In genomic region chr7:55365680-55366460, GRCh38 we compare ENCODE assay signal across 8 cellular contexts. TPM values are rescaled to one million over a fixed set of nuclear protein-coding genes. Genes with fewer than 3 reads are reported as not detected.
A peak's percentile ranks its signal among the peaks of the same experiment; 100 is the strongest.
DNase-seq lines count a peak whose midpoint lies in the region; FAIRE-seq and TF ChIP-seq lines count a peak whose summit lies in the region.

No MANE protein-coding gene starts in this region.

- H4K8ac ChIP-seq in H1 (ENCODE audit: extremely low read depth, insufficient read depth, low read length) (peak overlapping the region; percentile 99), mesendoderm (ENCODE audit: low read depth, low read length) (peak overlapping the region; percentile 78)

- H2BK120ac ChIP-seq in H1 (replicated peaks; ENCODE audit: low read depth, low read length): no peak overlapping the region
- peak overlapping the region; percentile 49 for H2BK120ac ChIP-seq in mesendoderm (ENCODE audit: low read depth, low read length)

- TF ChIP-seq POLR2A in H1 (IDR thresholded peaks at IDR 0.05; ENCODE audit: control extremely low read depth in 1 of 2, low read depth in 2 of 2, low read length in 2 of 2): peak; percentile 63 to 94

- H3K23ac ChIP-seq in H1 (ENCODE audit: insufficient read length): no peak overlapping the region
- peak overlapping the region; percentile 17 for H3K23ac ChIP-seq in mesendoderm (ENCODE audit: low read length)

- no peak for FAIRE-seq in H1 (lab: Jason Lieb, UNC)

- H2BK20ac ChIP-seq in H1 (ENCODE audit: low read length): no peak overlapping the region

- no peak overlapping the region for H2BK15ac ChIP-seq in H1 (ENCODE audit: low read length)
- no peak overlapping the region for H2BK15ac ChIP-seq in mesendoderm (replicated peaks; ENCODE audit: low read depth)

- no peak overlapping the region for H3K14ac ChIP-seq in H1 (ENCODE audit: insufficient read length)

- peak overlapping the region; percentile 82 for H3K56ac ChIP-seq in H1 (replicated peaks; ENCODE audit: insufficient read length, low read depth, low read length)
- H3K56ac ChIP-seq in mesendoderm (ENCODE audit: low read length): peak overlapping the region; percentile 98

- H3K4me1 ChIP-seq in H1 (replicated peaks in 1 of 4; ENCODE audit: control insufficient read depth in 3 of 4, insufficient read depth in 4 of 4, low read length in 3 of 4) (peaks cover 0 to 6% (median 3%) of the 10 kb centered on the region in 4 experiments; a peak in 4 of 7 replicates), mesendoderm (ENCODE audit: control insufficient read depth, low read depth, low read length) (peaks cover 2% of the 10 kb centered on the region)

- H3K18ac ChIP-seq in H1 (ENCODE audit: extremely low read depth, low read length): peak overlapping the region; percentile 82
- peak overlapping the region; percentile 93 for H3K18ac ChIP-seq in mesendoderm (ENCODE audit: low read length)

- TF ChIP-seq EP300 in H1 (IDR thresholded peaks at IDR 0.05; ENCODE audit: borderline replicate concordance in 1 of 2, low read depth in 2 of 2, low read length in 2 of 2): peak in 1 of 2 experiments; percentile 91; a peak in 2 of 3 replicates

- H2AK5ac ChIP-seq in H1 (ENCODE audit: low read depth, low read length): no peak overlapping the region
- no peak overlapping the region for H2AK5ac ChIP-seq in mesendoderm (ENCODE audit: low read length)

- TF ChIP-seq RAD21 in H1 (IDR thresholded peaks at IDR 0.05 in 1 of 2, conservative IDR thresholded peaks at IDR 0.05 in 1 of 2; ENCODE audit: low read depth in 2 of 2, low read length in 2 of 2): peak; percentile 7 to 25; a peak in 3 of 4 replicates

- peak overlapping the region; percentile 78 for H3K4ac ChIP-seq in H1 (replicated peaks; ENCODE audit: insufficient read length, low read depth, low read length)
- peak overlapping the region; percentile 82 for H3K4ac ChIP-seq in mesendoderm (ENCODE audit: low read depth, low read length)

- peak overlapping the region; percentile 39; the same call in 1 of the 2 replicates for H2BK12ac ChIP-seq in H1 (ENCODE audit: low read depth, low read length)

- H4K20me1 ChIP-seq in H1 (replicated peaks in 1 of 2; ENCODE audit: control insufficient read depth in 1 of 2, insufficient read depth in 2 of 2, low read length in 2 of 2): no peaks in the 10 kb centered on the region

- CTCF ChIA-PET in H1 (lab: Charles Lee; ENCODE audit: partially characterized antibody): interaction anchor here (0.6 to 1.6 kb wide), 4 partner anchors 9 to 70 kb away, joined by 3 to 4 read pairs (median 3); no protein-coding TSS in a partner anchor

- H3K36me3 ChIP-seq in H1 (ENCODE audit: control insufficient read depth in 2 of 4, insufficient read depth in 4 of 4, low read length in 3 of 4) (no peaks in the 10 kb centered on the region), mesendoderm (ENCODE audit: control insufficient read depth, insufficient read depth, low read length) (no peaks in the 10 kb centered on the region)

- H3K79me1 ChIP-seq in H1 (ENCODE audit: low read depth, low read length): peaks cover 4% of the 10 kb centered on the region; the same call in 1 of the 2 replicates
- peaks cover 8% of the 10 kb centered on the region for H3K79me1 ChIP-seq in mesendoderm (ENCODE audit: low read length)

- peak overlapping the region; percentile 92 for H4K91ac ChIP-seq in H1 (replicated peaks; ENCODE audit: insufficient read length, low read length)

- H3K9me3 ChIP-seq in H1 (ENCODE audit: insufficient read depth in 2 of 2, low read depth in 1 of 2, low read length in 1 of 2): no peaks in the 10 kb centered on the region

- peak overlapping the region; percentile 70 to 77 for H3K4me2 ChIP-seq in H1 (ENCODE audit: insufficient read depth in 1 of 2, low read depth in 2 of 2, low read length in 2 of 2)
- peak overlapping the region; percentile 63 for H3K4me2 ChIP-seq in mesendoderm (ENCODE audit: low read length)

- no peak overlapping the region; the same call in 1 of the 2 replicates for H2AFZ ChIP-seq in H1 (ENCODE audit: low read length)

- H3K27ac ChIP-seq in H1 (ENCODE audit: low read depth, low read length): peak overlapping the region; percentile 99
- peak overlapping the region; percentile 99 for H3K27ac ChIP-seq in mesendoderm (ENCODE audit: low read depth, low read length)

- H3K4me3 ChIP-seq in H1 (ENCODE audit: extremely low read depth in 1 of 4, insufficient read depth in 2 of 4, low read depth in 3 of 4, low read length in 4 of 4) (peak overlapping the region; percentile 79 to 99 (median 98)), mesendoderm (ENCODE audit: low read length) (peak overlapping the region; percentile 97)

- H4K5ac ChIP-seq in H1 (ENCODE audit: insufficient read length, low read depth, low read length) (peak overlapping the region; percentile 97), mesendoderm (ENCODE audit: low read length) (no peak overlapping the region)

- peaks cover 0 to 22% of the 10 kb centered on the region in 2 experiments; a peak in 2 of 4 replicates for H3K79me2 ChIP-seq in H1 (ENCODE audit: control insufficient read depth in 1 of 2, insufficient read depth in 2 of 2, low read length in 2 of 2)
- peaks cover 12% of the 10 kb centered on the region for H3K79me2 ChIP-seq in mesendoderm (ENCODE audit: control insufficient read depth, insufficient read depth, low read length)

- no peaks in the 10 kb centered on the region for H3K23me2 ChIP-seq in H1 (ENCODE audit: low read depth, low read length)

- H3K27me3 ChIP-seq in H1 (replicated peaks in 1 of 4; ENCODE audit: control insufficient read depth in 3 of 4, extremely low read depth in 1 of 4, insufficient read depth in 3 of 4, low read length in 3 of 4) (no peaks in the 10 kb centered on the region), mesendoderm (ENCODE audit: insufficient read depth, low read length, poor library complexity) (no peaks in the 10 kb centered on the region)

- peak overlapping the region; percentile 95 to 98 (median 98) for H3K9ac ChIP-seq in H1 (replicated peaks in 1 of 4; ENCODE audit: extremely low read depth in 1 of 4, low read depth in 3 of 4, low read length in 3 of 4)
- H3K9ac ChIP-seq in mesendoderm (ENCODE audit: low read length): peak overlapping the region; percentile 95

- H2BK5ac ChIP-seq in H1 (ENCODE audit: low read depth, low read length) (peak overlapping the region; percentile 94), mesendoderm (ENCODE audit: low read length) (peak overlapping the region; percentile 86)

- TF ChIP-seq CTCF in GM20000 (IDR thresholded peaks at IDR 0.05; ENCODE audit: extremely low read depth, missing control alignments): peak; percentile 38
- TF ChIP-seq CTCF in H1 (IDR thresholded peaks at IDR 0.05; ENCODE audit: control extremely low read depth in 1 of 3, insufficient read depth in 1 of 3, low read depth in 1 of 3, low read length in 3 of 3): peak in 2 of 3 experiments; percentile 13 to 28; a peak in 2 of 4 replicates

- DNase-seq in COR-L47 (lab: John Stamatoyannopoulos, UW): peak; percentile 93
- peak; percentile 97 for DNase-seq in GM20000 (ENCODE audit: low spot score)
- peak; percentile 73 for DNase-seq in HS-5 (ENCODE audit: low read depth)
- peak; percentile 84 for DNase-seq in NK-92 treated with Interleukin-12 subunit alpha and Interleukin-12 subunit beta, amount 100 ng/mL, for 24 hours (lab: John Stamatoyannopoulos, UW)
- DNase-seq in activated CD8-positive, alpha-beta memory T cell treated with anti-CD3 and anti-CD28 coated beads for 48 hours (ENCODE audit: low read depth in 2 of 3, low spot score in 2 of 3): peak; percentile 90 to 94 (median 90)
- peak; percentile 70 to 97 for DNase-seq in H1 (ENCODE audit: low read depth in 1 of 2, low spot score in 2 of 2)
- peak; percentile 98 for DNase-seq in mesendoderm
- DNase-seq in stimulated activated CD8-positive, alpha-beta memory T cell treated with anti-CD3 and anti-CD28 coated beads, Interleukin-12 subunit alpha, Interleukin-12 subunit beta, amount 100 ng/mL, for 4 hours (ENCODE audit: low read depth): peak; percentile 93

- POLR2A ChIA-PET in H1 (lab: Charles Lee; ENCODE audit: partially characterized antibody): interaction anchor here (0.6 to 3.9 kb wide), 37 partner anchors 9 to 621 kb away, joined by 3 to 32 read pairs (median 4); no protein-coding TSS in a partner anchor

- WGBS in H1 (ENCODE audit: extremely low coverage in 1 of 2, insufficient coverage in 1 of 2, insufficient read length in 1 of 2, insufficient replicate concordance in 2 of 2, low coverage in 1 of 2, low lambda C conversion rate in 2 of 2, missing lambda C conversion rate in 1 of 2), 2 experiments: 2% methylated on average over 51 of the region's 99 CpGs; no CpG with 5 or more reads in 1 of the 2 experiments
- WGBS in mesendoderm (ENCODE audit: extremely low coverage, insufficient coverage, low lambda C conversion rate): no CpG with 5 or more reads among the region's 99 CpGs

TF ChIP-seq in H1, 55 proteins besides CTCF, POLR2A, EP300 and RAD21 (continues in another document):
- TF ChIP-seq TAF1 (IDR thresholded peaks at IDR 0.05; ENCODE audit: low read depth, low read length): peak; percentile 89
- peak; percentile 8; the same call in 1 of the 2 replicates for TF ChIP-seq YY1 (IDR thresholded peaks at IDR 0.05; ENCODE audit: low read depth, low read length)
- peak; percentile 95 for TF ChIP-seq ATF3 (IDR thresholded peaks at IDR 0.05; ENCODE audit: insufficient read depth, low read depth, low read length)
- TF ChIP-seq SRF (IDR thresholded peaks at IDR 0.05; ENCODE audit: low read depth, low read length): peak; percentile 84
- TF ChIP-seq EZH2 (IDR thresholded peaks at IDR 0.05; ENCODE audit: low read depth, low read length, severe bottlenecking): no peak
- TF ChIP-seq RBBP5 (IDR thresholded peaks at IDR 0.05; ENCODE audit: borderline replicate concordance, low read depth, low read length): 0 out of 2 replicates have a peak, but pooled peaks have one; percentile 92
- no peak for TF ChIP-seq ZNF274 (IDR thresholded peaks at IDR 0.05; ENCODE audit: borderline replicate concordance, extremely low read depth, low read length)
- peak; percentile 89 for TF ChIP-seq TBP (IDR thresholded peaks at IDR 0.05; ENCODE audit: low read depth, low read length)
- peak; percentile 94 for TF ChIP-seq PHF8 (conservative IDR thresholded peaks at IDR 0.05; ENCODE audit: low read depth, low read length)

RNA-seq across cellular contexts. Expression of gene LANCL2, which starts 0.7 kb away (rescaled TPM):
- total RNA-seq in H1 (2021; fragmentation: NEBNext Ultra II Directional; extraction: Animal tissue kit (Norgen Biotek cat#: 25700)): 9.2 and 11.4 TPM in 2 replicates
- 9.5 and 10.7 TPM in 2 replicates for polyA plus RNA-seq in H1 (2011; rRNA removed)
- polyA plus RNA-seq in H1 (2011; cell fraction: cytosol; rRNA removed): 11.0 TPM
- 12.0 TPM for polyA plus RNA-seq in H1 (2011; cell fraction: nucleus; rRNA removed)
- 8.8 to 11.4 TPM (median 10.5 TPM) in 4 replicates for polyA plus RNA-seq in H1 (2012, experiment 1 of 2)
- polyA plus RNA-seq in H1 (2012, experiment 2 of 2): 5.8 TPM
- polyA plus RNA-seq in H1 (2013, experiment 1 of 2): 6.4 TPM
- polyA plus RNA-seq in H1 (2013, experiment 2 of 2): 6.4 TPM
- polyA minus RNA-seq in H1 (2011; rRNA and poly(A)+ RNA removed): 14.9 and 18.8 TPM in 2 replicates
- 2.6 TPM for polyA minus RNA-seq in H1 (2011; cell fraction: cytosol; rRNA and poly(A)+ RNA removed)
- polyA minus RNA-seq in H1 (2011; cell fraction: nucleus; rRNA and poly(A)+ RNA removed): 5.3 TPM
- polyA plus RNA-seq in mesendoderm (2013, experiment 1 of 2): 22.0 TPM
- polyA plus RNA-seq in mesendoderm (2013, experiment 2 of 2): 21.4 TPM

Comparison
In these comparisons a context has a peak if more than half of its experiments do, and no peak if none do; other contexts are left out.
1. Peak in every context shown above with its lines: DNase-seq, H3K4me3 ChIP-seq and H3K27ac ChIP-seq.